Comparison of ENCODE assay signal across 29 cellular contexts in genomic region chr6:2693191-2693590, GRCh38.
"Had no signal": no experiment of that assay in that cellular context is flagged by ENCODE, and none has a peak within 500 bp of the region (broad histone marks: within the 10 kb centered on the region; RNA-seq: fewer than 3 reads in every experiment).

No MANE protein-coding gene starts in this region.

- H3K36me3 ChIP-seq: brain microvascular endothelial cell, SJCRH30, WERI-Rb-1 had no signal

- H3K4me2 ChIP-seq: KMS-11 had no signal

- ATAC-seq: activated CD8-positive, alpha-beta memory T cell treated with anti-CD3 and anti-CD28 coated beads, Interleukin-2, amount 10 ng/mL, durations not matched to agents 7 days and 5 days; activated naive CD8-positive, alpha-beta T cell treated with anti-CD3 and anti-CD28 coated beads, Interleukin-2, amount 50 U/mL, for 24 hours; Panc1 had no signal

- H3K9me3 ChIP-seq: SJCRH30 had no signal

- H3K27me3 ChIP-seq: brain microvascular endothelial cell, SJCRH30 had no signal

- H3K4me3 ChIP-seq: SJCRH30, SK-N-MC had no signal

- DNase-seq: activated CD4-positive, alpha-beta memory T cell treated with anti-CD3 and anti-CD28 coated beads, Interleukin-2, amount 10 ng/mL, durations not matched to agents 7 days and 5 days; activated CD4-positive, alpha-beta T cell treated with anti-CD3 and anti-CD28 coated beads for 1 hour; activated CD4-positive, alpha-beta T cell treated with anti-CD3 and anti-CD28 coated beads for 48 hours; activated CD4-positive, CD25-positive, alpha-beta regulatory T cell; activated CD8-positive, alpha-beta memory T cell treated with anti-CD3 and anti-CD28 coated beads for 24 hours; activated CD8-positive, alpha-beta memory T cell treated with anti-CD3 and anti-CD28 coated beads, Interleukin-2, amount 10 ng/mL, durations not matched to agents 7 days and 5 days; activated CD8-positive, alpha-beta memory T cell treated with anti-CD3 and anti-CD28 coated beads, Interleukin-2, amount 50 U/mL, for 48 hours; activated effector memory CD4-positive, alpha-beta T cell treated with Interleukin-2 at 50 U/mL for 16 hours; activated naive CD4-positive, alpha-beta T cell treated with anti-CD3 and anti-CD28 coated beads, Interleukin-2, amount 10 ng/mL, durations not matched to agents 7 days and 5 days; activated naive CD8-positive, alpha-beta T cell treated with anti-CD3 and anti-CD28 coated beads, Interleukin-2, amount 50 U/mL, for 24 hours; activated T-cell treated with anti-CD3 and anti-CD28 coated beads, Interleukin-2, amount 50 U/mL, for 48 hours; anterior cingulate cortex; brain microvascular endothelial cell; MM.1S; MV-4-11; NCI-H1092; NCI-H1436 treated with DMSO at 0.1 percent for 48 hours; NCI-H187 treated with DMSO at 0.1 percent for 48 hours; NCI-H2081; NCI-H345; NCI-H526 treated with DMSO at 0.1 percent for 48 hours; NCI-H774; SHP77; SJCRH30; T1000; WERI-Rb-1 had no signal

- H3K27ac ChIP-seq: brain microvascular endothelial cell, KMS-11, SJCRH30, SK-N-MC, WERI-Rb-1 had no signal
